ENCODE assay signal across 9 cellular contexts in genomic region chr13:24264976-24265375, GRCh38.
DNase-seq lines count a peak whose midpoint lies in the region; ATAC-seq lines count a peak whose summit lies in the region.
"Had no signal": no experiment of that assay in that cellular context is flagged by ENCODE, and none has a peak within 500 bp of the region (broad histone marks: within the 10 kb centered on the region; RNA-seq: fewer than 3 reads in every experiment).

No MANE protein-coding gene starts in this region.

- peak; percentile 65 for ATAC-seq in GM21737 (IDR thresholded peaks at IDR 0.05; ENCODE audit: unreplicated experiment)
- ATAC-seq in GM18520 (IDR thresholded peaks at IDR 0.05; ENCODE audit: unreplicated experiment) = no peak

- peak; percentile 86 for DNase-seq in activated CD4-positive, alpha-beta T cell treated with anti-CD3 and anti-CD28 coated beads for 48 hours
- DNase-seq in effector CD4-positive, alpha-beta T cell = peak; percentile 76
- DNase-seq in stimulated activated CD8-positive, alpha-beta memory T cell treated with anti-CD3 and anti-CD28 coated beads, Interleukin-2, amount 100 ng/mL, for 1 hour (ENCODE audit: low read depth in 2 of 2) = peak; percentile 56 to 64
- DNase-seq in NCI-H446 (lab: John Stamatoyannopoulos, UW) (no peak), 8988T (no peak), HPDE6-E6E7 (ENCODE audit: extremely low spot score) (no peak)
- DNase-seq: NCI-H69 had no signal

Comparison
In these comparisons a context has a peak if more than half of its experiments do, and no peak if none do; other contexts are left out.
1. DNase-seq: peak in activated CD4-positive, alpha-beta T cell treated with anti-CD3 and anti-CD28 coated beads for 48 hours (single experiment), effector CD4-positive, alpha-beta T cell (single experiment) and stimulated activated CD8-positive, alpha-beta memory T cell treated with anti-CD3 and anti-CD28 coated beads, Interleukin-2, amount 100 ng/mL, for 1 hour (2 of 2); none in NCI-H446 (0 of 2), 8988T (single experiment) and HPDE6-E6E7 (single experiment).